In the genomic region with DNA sequence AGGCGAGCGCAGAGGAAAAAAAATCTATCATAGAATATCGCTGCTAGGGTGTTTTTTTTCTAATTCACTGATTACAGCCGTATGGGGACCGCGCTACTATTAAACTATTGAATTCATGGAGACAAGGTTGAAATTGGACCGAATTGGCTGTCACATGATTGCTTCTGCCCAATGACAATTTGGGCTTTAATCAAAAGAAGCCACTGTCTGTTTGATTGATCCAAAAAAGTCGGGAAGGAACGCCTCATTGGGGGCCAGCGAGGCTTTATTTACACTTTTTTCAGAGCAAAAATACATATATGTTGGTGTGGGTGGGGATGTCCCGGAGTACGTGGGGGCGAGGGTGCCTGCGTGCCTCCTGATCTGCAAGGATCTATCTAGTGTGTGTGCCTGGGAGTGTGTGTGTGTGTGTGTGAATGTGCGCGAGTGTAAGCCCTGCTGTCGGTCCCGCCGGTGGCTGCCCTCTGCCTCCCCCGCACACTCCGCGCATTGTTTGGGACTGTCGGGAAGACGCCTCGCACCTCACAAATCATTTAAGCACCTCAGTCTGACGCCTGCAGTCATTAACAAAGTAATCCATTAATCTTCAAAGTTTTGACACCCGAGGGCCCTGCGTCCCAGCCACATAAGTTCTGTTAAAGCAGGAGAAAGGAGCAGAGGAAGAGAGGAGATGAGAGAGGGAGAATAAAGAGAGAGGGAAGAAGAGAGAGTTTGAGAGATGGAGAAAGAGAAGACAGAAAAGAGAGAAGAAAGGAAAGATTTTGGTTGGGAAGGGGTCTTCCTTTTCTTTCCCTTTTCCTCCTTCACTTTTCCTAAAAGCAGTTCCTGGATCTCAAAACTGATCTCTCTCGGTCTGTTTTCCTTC, we compare ENCODE assay signal across 9 cellular contexts. TPM values are rescaled to one million over a fixed set of nuclear protein-coding genes. Genes with fewer than 3 reads are reported as not detected.
DNase-seq lines count a peak whose midpoint lies in the region; ATAC-seq lines count a peak whose summit lies in the region.
"Had no signal": no experiment of that assay in that cellular context is flagged by ENCODE, and none has a peak within 500 bp of the region (broad histone marks: within the 10 kb centered on the region; RNA-seq: fewer than 3 reads in every experiment).

HOXA2 (minus strand) TSS at position 106 of the 865 bp plus-strand sequence. CDS start 183 bp downstream, outside the sequence.

- peaks cover 74 to 88% (median 82%) of the 10 kb centered on the region in 5 donors for H3K27me3 Mint-ChIP-seq in naive thymus-derived CD4-positive, alpha-beta T cell

- H3K36me3 Mint-ChIP-seq in naive thymus-derived CD4-positive, alpha-beta T cell: peaks cover 8 to 30% (median 20%) of the 10 kb centered on the region in 5 donors

- H3K9me3 Mint-ChIP-seq in naive thymus-derived CD4-positive, alpha-beta T cell: peaks cover 0 to 8% (median 0%) of the 10 kb centered on the region in 11 donors

- no peaks in the 10 kb centered on the region for H3K9me3 ChIP-seq in right cardiac atrium (ENCODE audit: control insufficient read depth, low read length)
- H3K9me3 ChIP-seq in naive thymus-derived CD4-positive, alpha-beta T cell (ENCODE audit: control insufficient read depth in 2 of 3, low read length in 3 of 3): no peaks in the 10 kb centered on the region
- H3K9me3 ChIP-seq: heart right ventricle had no signal

- H3K36me3 ChIP-seq in naive thymus-derived CD4-positive, alpha-beta T cell (ENCODE audit: control insufficient read depth in 2 of 3, insufficient read depth in 3 of 3, low read length in 3 of 3): no peaks in the 10 kb centered on the region
- H3K36me3 ChIP-seq: heart right ventricle had no signal

- POLR2A ChIA-PET in naive thymus-derived CD4-positive, alpha-beta T cell (lab: Charles Lee): no interaction called here

- peak within 1 kb of the TSS in 9 of 10 donors; percentile 11 to 83 (median 60) for H3K4me3 Mint-ChIP-seq in naive thymus-derived CD4-positive, alpha-beta T cell

- intact Hi-C loops in right cardiac atrium (cut with DNase I) (no loop called here), cardiac septum (cut with DNase I) (loop anchor here (10.0 kb wide), 1 partner anchor 898 kb away; the partner anchor contains the start of genes CBX3 and HNRNPA2B1)
- intact Hi-C loops in naive thymus-derived CD4-positive, alpha-beta T cell (cut with micrococcal nuclease): no loop called here

- 11% methylated on average over 29 of the region's 29 CpGs for WGBS in right cardiac atrium

- H3K27ac Mint-ChIP-seq in naive thymus-derived CD4-positive, alpha-beta T cell: no peak within 1 kb of the TSS

- CTCF ChIA-PET in naive thymus-derived CD4-positive, alpha-beta T cell (lab: Charles Lee): no interaction called here

- H3K27me3 ChIP-seq in right cardiac atrium (ENCODE audit: control insufficient read depth, insufficient read depth): no peaks in the 10 kb centered on the region
- peaks cover 5 to 25% of the 10 kb centered on the region in 2 donors for H3K27me3 ChIP-seq in naive thymus-derived CD4-positive, alpha-beta T cell (ENCODE audit: control insufficient read depth in 2 of 2, insufficient read depth in 2 of 2, low read length in 2 of 2)

- H3K27ac ChIP-seq in right cardiac atrium (ENCODE audit: low read length) (peak within 1 kb of the TSS; percentile 75), epithelial cell of prostate (peak within 1 kb of the TSS; percentile 29)
- no peak within 1 kb of the TSS for H3K27ac ChIP-seq in naive thymus-derived CD4-positive, alpha-beta T cell (ENCODE audit: low read depth, low read length)

- ATAC-seq in right cardiac atrium: no peak
- no peak for ATAC-seq in naive thymus-derived CD4-positive, alpha-beta T cell
- ATAC-seq in GM18498 (IDR thresholded peaks at IDR 0.05; ENCODE audit: unreplicated experiment): no peak

- H3K4me3 ChIP-seq in right cardiac atrium (ENCODE audit: low read length): peak within 1 kb of the TSS; percentile 46
- H3K4me3 ChIP-seq in naive thymus-derived CD4-positive, alpha-beta T cell (ENCODE audit: low read length): no peak within 1 kb of the TSS

- DNase-seq in right cardiac atrium (peak in 2 of 3 donors; percentile 57 to 59), cardiac septum (ENCODE audit: low spot score) (no peak), epithelial cell of prostate (ENCODE audit: low read depth, low spot score) (no peak), OCI-M1 (lab: John Stamatoyannopoulos, UW) (no peak), RPMI8226 (no peak)
- DNase-seq in naive thymus-derived CD4-positive, alpha-beta T cell: no peak
- DNase-seq in activated CD4-positive, alpha-beta T cell treated with anti-CD3 and anti-CD28 coated beads, Interleukin-2, amount 50 U/mL, for 4 hours: no peak
- DNase-seq: heart right ventricle had no signal

- H3K4me1 Mint-ChIP-seq in naive thymus-derived CD4-positive, alpha-beta T cell: peaks cover 9 to 31% (median 23%) of the 10 kb centered on the region in 7 donors

- no peaks in the 10 kb centered on the region for H3K4me1 ChIP-seq in right cardiac atrium (ENCODE audit: control insufficient read depth, insufficient read depth, low read length)
- H3K4me1 ChIP-seq in naive thymus-derived CD4-positive, alpha-beta T cell (ENCODE audit: control insufficient read depth in 2 of 2, insufficient read depth in 2 of 2, low read length in 2 of 2): peaks cover 0 to 13% of the 10 kb centered on the region in 2 donors

RNA-seq across cellular contexts. Expression of gene HOXA2, which starts in this region (rescaled TPM):
- under 1 TPM in 3 of 4 donors, not detected in 1; 0.12 to 0.60 (median 0.37) TPM for total RNA-seq in right cardiac atrium
- polyA plus RNA-seq in right cardiac atrium: 0.36 TPM
- 0.30 TPM for total RNA-seq in cardiac septum
- total RNA-seq in naive thymus-derived CD4-positive, alpha-beta T cell: not detected
- polyA plus RNA-seq in naive thymus-derived CD4-positive, alpha-beta T cell: not detected

Comparison
In these comparisons a context has a peak if more than half of its experiments do, and no peak if none do; other contexts are left out.
1. Peak in DNase-seq, H3K4me3 ChIP-seq and H3K27ac ChIP-seq in right cardiac atrium; RNA of the gene not detected or under 1 TPM.